ENCODE assay signal across 16 cellular contexts in the genomic region with DNA sequence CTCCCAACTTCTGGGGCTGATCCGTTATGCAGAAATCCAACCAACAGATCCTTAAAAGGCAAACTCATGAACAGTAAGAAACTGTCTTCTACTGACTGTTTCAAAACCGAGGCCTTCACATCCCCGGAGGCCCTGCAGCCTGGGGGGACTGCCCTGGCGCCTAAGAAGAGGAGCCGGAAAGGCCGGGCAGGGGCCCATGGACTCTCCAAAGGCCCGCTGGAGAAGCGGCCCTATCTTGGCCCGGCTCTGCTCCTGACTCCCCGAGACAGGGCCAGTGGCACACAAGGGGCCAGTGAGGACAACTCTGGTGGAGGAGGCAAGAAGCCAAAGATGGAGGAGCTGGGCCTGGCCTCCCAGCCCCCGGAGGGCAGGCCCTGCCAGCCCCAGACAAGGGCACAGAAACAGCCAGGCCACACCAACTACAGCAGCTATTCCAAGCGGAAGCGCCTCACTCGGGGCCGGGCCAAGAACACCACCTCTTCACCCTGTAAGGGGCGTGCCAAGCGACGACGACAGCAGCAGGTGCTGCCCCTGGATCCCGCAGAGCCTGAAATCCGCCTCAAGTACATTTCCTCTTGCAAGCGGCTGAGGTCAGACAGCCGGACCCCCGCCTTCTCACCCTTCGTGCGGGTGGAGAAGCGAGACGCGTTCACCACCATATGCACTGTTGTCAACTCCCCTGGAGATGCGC.
"Had no signal": no experiment of that assay in that cellular context is flagged by ENCODE, and none has a peak within 500 bp of the region (broad histone marks: within the 10 kb centered on the region; RNA-seq: fewer than 3 reads in every experiment).

No MANE protein-coding gene starts in this region.

- DNase-seq: activated CD4-positive, alpha-beta T cell treated with anti-CD3 and anti-CD28 coated beads, Interleukin-2, amount 10 ng/mL, durations not matched to agents 7 days and 5 days; activated CD8-positive, alpha-beta memory T cell treated with anti-CD3 and anti-CD28 coated beads, Interleukin-2, amount 50 U/mL, for 4 hours; activated gamma-delta T cell; activated T-cell treated with anti-CD3 and anti-CD28 coated beads, Interleukin-2, amount 50 U/mL, for 48 hours; adrenal gland; effector memory CD4-positive, alpha-beta T cell; esophagus squamous epithelium; left cardiac atrium; midbrain; nucleus accumbens; retina; stimulated activated CD4-positive, alpha-beta T cell treated with anti-CD3 and anti-CD28 coated beads, Interleukin-2, amount 100 ng/mL, for 24 hours; stimulated activated naive CD8-positive, alpha-beta T cell treated with anti-CD3 and anti-CD28 coated beads, Interleukin-15, Interleukin-2, amounts not matched to agents 100 U/mL and 50 U/mL, for 24 hours; substantia nigra; tibial artery had no signal

- H3K27me3 ChIP-seq: adrenal gland, esophagus squamous epithelium, tibial artery had no signal

- H3K27ac ChIP-seq: adrenal gland, tibial artery had no signal

- H3K9me3 ChIP-seq: adrenal gland, esophagus squamous epithelium, tibial artery had no signal

- FAIRE-seq: astrocyte had no signal

- H3K4me3 ChIP-seq: adrenal gland, esophagus squamous epithelium, tibial artery had no signal
